8 cellular contexts compared by ENCODE assay signal in genomic region chr4:76198411-76199237, GRCh38. TPM values are rescaled to one million over a fixed set of nuclear protein-coding genes. Genes with fewer than 3 reads are reported as not detected.
DNase-seq lines count a peak whose midpoint lies in the region; ATAC-seq, FAIRE-seq and TF ChIP-seq lines count a peak whose summit lies in the region.

No MANE protein-coding gene starts in this region.

- H2AFZ ChIP-seq in PC-9: no peak overlapping the region

- H3K4me2 ChIP-seq in PC-9: 0 out of 2 replicates have a peak overlapping the region, but pooled peaks have one; percentile 16

- in situ Hi-C loops in KBM-7 (cut with MboI; ENCODE audit: low pct_unique_long_range_greater_than_20kb, low sequenced_read_pairs): no loop called here

- FAIRE-seq in bronchial epithelial cell (lab: Jason Lieb, UNC): no peak

- H3K9me2 ChIP-seq in PC-9 (ENCODE audit: insufficient read depth): no peaks in the 10 kb centered on the region

- H4K20me1 ChIP-seq in PC-9 (ENCODE audit: insufficient read depth): no peaks in the 10 kb centered on the region

- H3K4me3 ChIP-seq in PC-9 (no peak overlapping the region), bronchial epithelial cell (ENCODE audit: low read depth, low read length) (no peak overlapping the region), left lung (no peak overlapping the region)

- H3K79me2 ChIP-seq in PC-9 (ENCODE audit: low read depth): peaks cover 54% of the 10 kb centered on the region

- DNase-seq in Daoy (ENCODE audit: low read depth) (peak; percentile 18), KBM-7 (peak; percentile 87), PC-9 (peak in 1 of 2 experiments; percentile 6), bronchial epithelial cell (ENCODE audit: low read depth) (peak; percentile 61), left lung (peak in 1 of 2 donors; percentile 79), cortex of kidney (lab: John Stamatoyannopoulos, UW) (no peak)
- peak; percentile 10 for DNase-seq in stimulated activated naive CD4-positive, alpha-beta T cell treated with Interleukin-2 at 50 U/mL for 16 hours (lab: John Stamatoyannopoulos, UW)

- TF ChIP-seq CTCF in PC-9 (conservative IDR thresholded peaks at IDR 0.05): no peak
- no peak for TF ChIP-seq CTCF in bronchial epithelial cell (IDR thresholded peaks at IDR 0.05; ENCODE audit: insufficient read depth, low read length, severe bottlenecking)
- no peak for TF ChIP-seq CTCF in left lung (IDR thresholded peaks at IDR 0.05)

- H3K27me3 ChIP-seq in PC-9 (ENCODE audit: insufficient read depth, low read depth): no peaks in the 10 kb centered on the region
- H3K27me3 ChIP-seq in bronchial epithelial cell (ENCODE audit: control insufficient read depth, insufficient read depth, low read length): no peaks in the 10 kb centered on the region
- H3K27me3 ChIP-seq in left lung: no peaks in the 10 kb centered on the region

- H3K27ac ChIP-seq in PC-9 (peak overlapping the region; percentile 35; the same call in 1 of the 2 replicates), left lung (peak overlapping the region; percentile 79 to 91)

- H3F3A ChIP-seq in PC-9 (ENCODE audit: insufficient read depth, low read depth): peaks cover 20% of the 10 kb centered on the region

- ATAC-seq in GM21528 (IDR thresholded peaks at IDR 0.05; ENCODE audit: low FRiP score, unreplicated experiment) (peak; percentile 44), left lung (peak; percentile 72)

- H3K4me1 ChIP-seq in PC-9 (replicated peaks; ENCODE audit: insufficient read depth) (peaks cover 40% of the 10 kb centered on the region), left lung (peaks cover 73 to 99% of the 10 kb centered on the region in 2 donors)

- no TSS peak for BruUV-seq in PC-9 (replicated peaks; lab: Mats Ljungman, UMichigan)

- peaks cover 2% of the 10 kb centered on the region; the same call in 1 of the 2 replicates for H3K36me3 ChIP-seq in PC-9 (ENCODE audit: low read depth)
- peaks cover 1% of the 10 kb centered on the region for H3K36me3 ChIP-seq in bronchial epithelial cell (ENCODE audit: control insufficient read depth, insufficient read depth, low read length)
- H3K36me3 ChIP-seq in left lung: peaks cover 0 to 13% of the 10 kb centered on the region in 2 donors

- H3K9me3 ChIP-seq in PC-9 (ENCODE audit: insufficient read depth, low read depth): no peaks in the 10 kb centered on the region
- no peaks in the 10 kb centered on the region for H3K9me3 ChIP-seq in left lung

- POLR2A ChIA-PET in PC-9 (lab: Charles Lee; ENCODE audit: unreplicated experiment): no interaction called here

- intact Hi-C loops in PC-9 (cut with micrococcal nuclease; ENCODE audit: unreplicated experiment) (no loop called here), left lung (cut with DNase I) (no loop called here)

- CTCF ChIA-PET in PC-9 (lab: Charles Lee): no interaction called here

RNA-seq across cellular contexts. Expression of gene SCARB2, which starts 15.0 kb away (rescaled TPM):
- 22.7 and 25.7 TPM in 2 replicates for total RNA-seq in Daoy (2014; rRNA removed; shearing (Covaris generic))
- total RNA-seq in PC-9 (2021) (37.6 and 64.7 TPM in 2 replicates), bronchial epithelial cell (173 and 199 TPM in 2 replicates), left lung (100 to 1,000 TPM; 219 to 223 TPM)

RNA-seq across cellular contexts. Expression of gene NUP54, which starts 50.4 kb away (rescaled TPM):
- 31.8 and 40.7 TPM in 2 replicates for total RNA-seq in Daoy (2014; rRNA removed; shearing (Covaris generic))
- total RNA-seq in PC-9 (2021): 28.4 and 30.9 TPM in 2 replicates
- 33.9 and 62.4 TPM in 2 replicates for total RNA-seq in bronchial epithelial cell
- total RNA-seq in left lung: 10 to 100 TPM; 26.8 to 36.2 TPM

RNA-seq across cellular contexts. Expression of gene FAM47E, which starts 52.9 kb away (rescaled TPM):
- total RNA-seq in Daoy (2014; rRNA removed; shearing (Covaris generic)): 0.11 and 2.8 TPM in 2 replicates
- total RNA-seq in PC-9 (2021): 2.2 and 2.5 TPM in 2 replicates
- 0.26 and 0.38 TPM in 2 replicates for total RNA-seq in bronchial epithelial cell
- 1 to 10 TPM; 3.2 TPM for total RNA-seq in left lung
